Comparison of ENCODE assay signal across 8 cellular contexts in the genomic region with DNA sequence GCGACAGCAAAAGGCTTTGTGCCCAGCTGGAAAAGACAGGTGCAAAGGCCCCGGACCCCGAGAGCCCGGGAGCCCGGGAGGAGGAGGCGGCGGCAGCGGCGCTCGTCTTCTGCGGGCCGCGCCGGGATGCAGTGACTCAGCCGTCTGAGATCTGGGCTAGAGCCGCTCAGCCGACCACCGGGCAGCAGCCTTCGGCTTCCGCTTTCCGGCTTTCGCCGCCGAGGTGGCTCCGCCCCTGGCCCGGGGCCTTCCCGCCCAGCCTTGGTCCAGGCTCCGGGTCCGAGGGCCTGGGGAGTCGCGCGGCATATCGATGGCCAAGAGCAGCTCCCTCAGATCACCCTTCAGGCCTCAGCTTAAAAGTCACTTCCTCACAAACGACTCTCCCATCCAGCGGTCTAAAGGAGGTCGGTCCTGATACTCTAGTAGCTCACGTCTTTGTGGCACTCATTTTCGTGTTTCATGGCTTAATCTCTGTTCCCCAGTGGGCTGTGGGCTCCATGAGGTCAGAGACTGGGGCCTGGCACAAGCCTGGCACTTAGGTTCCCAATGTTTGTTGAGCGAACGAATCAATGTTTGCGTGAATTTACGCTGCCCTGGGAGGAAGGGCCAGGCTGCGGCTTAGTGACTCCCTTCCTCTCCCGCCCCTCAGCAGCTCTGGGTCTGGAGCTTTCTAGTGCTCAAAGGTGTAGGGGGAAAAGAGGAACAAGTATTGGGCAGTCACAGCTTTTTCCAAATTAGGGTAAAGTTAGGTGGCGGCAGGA. TPM values are rescaled to one million over a fixed set of nuclear protein-coding genes. Genes with fewer than 3 reads are reported as not detected.
DNase-seq lines count a peak whose midpoint lies in the region; ATAC-seq and TF ChIP-seq lines count a peak whose summit lies in the region.

A gene (minus strand): TSS at position 146 of the 761 bp plus-strand sequence. CDS start 783 bp downstream, outside the sequence.

- H3K27ac ChIP-seq in MM.1S (ENCODE audit: low read length) (peak within 1 kb of the TSS; percentile 78), SK-N-MC (no peak within 1 kb of the TSS; the same call in 1 of the 2 replicates), thymus (ENCODE audit: low read depth) (peak within 1 kb of the TSS; percentile 85)

- peaks cover 13% of the 10 kb centered on the region; the same call in 1 of the 2 replicates for H3F3A ChIP-seq in MM.1S (ENCODE audit: insufficient read depth, low read length)

- H3K9ac ChIP-seq in MM.1S (ENCODE audit: low read length) (peak within 1 kb of the TSS; percentile 82), SK-N-MC (ENCODE audit: insufficient read length) (peak within 1 kb of the TSS; percentile 71)

- H2AFZ ChIP-seq in MM.1S (ENCODE audit: low read length) = peak within 1 kb of the TSS; percentile 71

- H3K9me3 Mint-ChIP-seq in activated naive CD4-positive, alpha-beta T cell treated with anti-CD3 and anti-CD28 coated beads, Interleukin-2, amount 50 U/mL, for 24 hours = no peaks in the 10 kb centered on the region

- H3K27ac Mint-ChIP-seq in activated naive CD4-positive, alpha-beta T cell treated with anti-CD3 and anti-CD28 coated beads, Interleukin-2, amount 50 U/mL, for 24 hours = peak within 1 kb of the TSS; percentile 94

- no peaks in the 10 kb centered on the region for H3K27me3 Mint-ChIP-seq in activated naive CD4-positive, alpha-beta T cell treated with anti-CD3 and anti-CD28 coated beads, Interleukin-2, amount 50 U/mL, for 24 hours

- H3K9me2 ChIP-seq in MM.1S (replicated peaks; ENCODE audit: insufficient read depth, low read length) = no peaks in the 10 kb centered on the region

- ATAC-seq in omental fat pad (ENCODE audit: low FRiP score) = peak; percentile 96

- DNase-seq in GM06990 (ENCODE audit: extremely low read depth, insufficient read length) (peak; percentile 89), HCEC 1CT (peak; percentile 88), MM.1S (peak; percentile 63), SK-N-MC (ENCODE audit: low read depth, low spot score) (no peak), glomerular visceral epithelial cell (ENCODE audit: extremely low spot score) (peak; percentile 88), omental fat pad (ENCODE audit: low spot score) (peak; percentile 33)

- H3K36me3 Mint-ChIP-seq in activated naive CD4-positive, alpha-beta T cell treated with anti-CD3 and anti-CD28 coated beads, Interleukin-2, amount 50 U/mL, for 24 hours = no peaks in the 10 kb centered on the region

- TF ChIP-seq CTCF in GM06990 (IDR thresholded peaks at IDR 0.05; ENCODE audit: insufficient read depth, low read length, poor library complexity, severe bottlenecking) (no peak), MM.1S (IDR thresholded peaks at IDR 0.05; ENCODE audit: low read length) (no peak), omental fat pad (IDR thresholded peaks at IDR 0.05) (no peak)

- H4K20me1 ChIP-seq in MM.1S (ENCODE audit: insufficient read depth, low read length) = no peaks in the 10 kb centered on the region

- H3K4me3 ChIP-seq in GM06990 (replicated peaks; ENCODE audit: low read depth, low read length) (peak within 1 kb of the TSS; percentile 76), MM.1S (ENCODE audit: low read length) (peak within 1 kb of the TSS; percentile 64), SK-N-MC (peak within 1 kb of the TSS; percentile 93), thymus (ENCODE audit: low read length) (peak within 1 kb of the TSS; percentile 92)

- H3K36me3 ChIP-seq in GM06990 (ENCODE audit: control insufficient read depth, insufficient read depth, low read length) (no peaks in the 10 kb centered on the region), MM.1S (replicated peaks; ENCODE audit: insufficient read depth, low read length) (no peaks in the 10 kb centered on the region), SK-N-MC (ENCODE audit: insufficient read depth, low read length) (peaks cover 5% of the 10 kb centered on the region), thymus (ENCODE audit: control insufficient read depth, insufficient read depth) (no peaks in the 10 kb centered on the region)

- peaks cover 28% of the 10 kb centered on the region for H3K79me2 ChIP-seq in MM.1S (ENCODE audit: low read length)

- WGBS in thymus = 2% methylated on average over 45 of the region's 45 CpGs

- H3K4me2 ChIP-seq in MM.1S (ENCODE audit: low read depth, low read length) = peak within 1 kb of the TSS; percentile 76; the same call in 1 of the 2 replicates

- H3K9me3 ChIP-seq in MM.1S (replicated peaks; ENCODE audit: insufficient read depth, low read length) (no peaks in the 10 kb centered on the region), SK-N-MC (ENCODE audit: low read depth, low read length) (no peaks in the 10 kb centered on the region), thymus (ENCODE audit: control insufficient read depth) (no peaks in the 10 kb centered on the region)

- H3K27me3 ChIP-seq in GM06990 (replicated peaks; ENCODE audit: control insufficient read depth, insufficient read depth, low read length) = no peaks in the 10 kb centered on the region
- no peaks in the 10 kb centered on the region for H3K27me3 ChIP-seq in MM.1S (replicated peaks; ENCODE audit: insufficient read depth, low read length)
- no peaks in the 10 kb centered on the region for H3K27me3 ChIP-seq in thymus (ENCODE audit: control insufficient read depth, insufficient read depth)

- peaks cover 7% of the 10 kb centered on the region for H3K4me1 Mint-ChIP-seq in activated naive CD4-positive, alpha-beta T cell treated with anti-CD3 and anti-CD28 coated beads, Interleukin-2, amount 50 U/mL, for 24 hours

- peak within 1 kb of the TSS; percentile 95 for H3K4me3 Mint-ChIP-seq in activated naive CD4-positive, alpha-beta T cell treated with anti-CD3 and anti-CD28 coated beads, Interleukin-2, amount 50 U/mL, for 24 hours

- H3K4me1 ChIP-seq in MM.1S (ENCODE audit: low read length) (no peaks in the 10 kb centered on the region), thymus (ENCODE audit: control insufficient read depth, insufficient read depth, low read length) (no peaks in the 10 kb centered on the region)

RNA-seq across cellular contexts. Expression of the gene that starts here (rescaled TPM):
- total RNA-seq in omental fat pad = 10 to 100 TPM; 20.5 to 35.6 (median 26.0) TPM
- polyA plus RNA-seq in thymus = 9.8 TPM
